1 cellular context compared by ENCODE assay signal in the genomic region with DNA sequence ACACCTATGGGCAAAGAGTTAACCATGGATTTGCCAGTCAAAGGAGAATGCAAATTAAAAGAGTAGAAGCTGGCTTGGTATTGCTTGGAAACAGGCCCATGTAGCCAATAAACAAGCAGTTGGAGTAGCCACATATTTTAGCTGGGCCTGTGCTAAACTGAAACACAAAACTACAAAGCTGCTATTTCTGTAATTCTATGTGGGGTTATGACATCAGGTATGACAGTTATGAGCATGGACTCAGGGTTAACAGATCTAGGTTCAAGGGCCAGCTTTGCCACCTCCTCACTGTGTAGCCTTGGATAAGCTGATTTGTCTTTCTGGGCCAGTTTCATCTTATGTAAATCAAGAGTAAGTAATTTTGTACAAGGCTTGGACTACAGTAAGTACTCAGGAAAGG.
TF ChIP-seq lines count a peak whose summit lies in the region.

No MANE protein-coding gene starts in this region.

TF ChIP-seq in GM23338, 12 proteins besides CTCF, POLR2A, EP300 and RAD21 (continued from another document):
- TF ChIP-seq, protein P1, sequence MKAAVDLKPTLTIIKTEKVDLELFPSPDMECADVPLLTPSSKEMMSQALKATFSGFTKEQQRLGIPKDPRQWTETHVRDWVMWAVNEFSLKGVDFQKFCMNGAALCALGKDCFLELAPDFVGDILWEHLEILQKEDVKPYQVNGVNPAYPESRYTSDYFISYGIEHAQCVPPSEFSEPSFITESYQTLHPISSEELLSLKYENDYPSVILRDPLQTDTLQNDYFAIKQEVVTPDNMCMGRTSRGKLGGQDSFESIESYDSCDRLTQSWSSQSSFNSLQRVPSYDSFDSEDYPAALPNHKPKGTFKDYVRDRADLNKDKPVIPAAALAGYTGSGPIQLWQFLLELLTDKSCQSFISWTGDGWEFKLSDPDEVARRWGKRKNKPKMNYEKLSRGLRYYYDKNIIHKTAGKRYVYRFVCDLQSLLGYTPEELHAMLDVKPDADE (IDR thresholded peaks at IDR 0.05): no peak
- TF ChIP-seq STAT1 (IDR thresholded peaks at IDR 0.05; ENCODE audit: unreplicated experiment): no peak
- TF ChIP-seq ZNF114 (CRISPR knock-in tag; IDR thresholded peaks at IDR 0.05): no peak
- TF ChIP-seq CREB1 (CRISPR knock-in tag; IDR thresholded peaks at IDR 0.05; ENCODE audit: low read depth): no peak
- TF ChIP-seq EZH2 (IDR thresholded peaks at IDR 0.05; ENCODE audit: low read depth, unreplicated experiment): no peak
- TF ChIP-seq, protein P2, sequence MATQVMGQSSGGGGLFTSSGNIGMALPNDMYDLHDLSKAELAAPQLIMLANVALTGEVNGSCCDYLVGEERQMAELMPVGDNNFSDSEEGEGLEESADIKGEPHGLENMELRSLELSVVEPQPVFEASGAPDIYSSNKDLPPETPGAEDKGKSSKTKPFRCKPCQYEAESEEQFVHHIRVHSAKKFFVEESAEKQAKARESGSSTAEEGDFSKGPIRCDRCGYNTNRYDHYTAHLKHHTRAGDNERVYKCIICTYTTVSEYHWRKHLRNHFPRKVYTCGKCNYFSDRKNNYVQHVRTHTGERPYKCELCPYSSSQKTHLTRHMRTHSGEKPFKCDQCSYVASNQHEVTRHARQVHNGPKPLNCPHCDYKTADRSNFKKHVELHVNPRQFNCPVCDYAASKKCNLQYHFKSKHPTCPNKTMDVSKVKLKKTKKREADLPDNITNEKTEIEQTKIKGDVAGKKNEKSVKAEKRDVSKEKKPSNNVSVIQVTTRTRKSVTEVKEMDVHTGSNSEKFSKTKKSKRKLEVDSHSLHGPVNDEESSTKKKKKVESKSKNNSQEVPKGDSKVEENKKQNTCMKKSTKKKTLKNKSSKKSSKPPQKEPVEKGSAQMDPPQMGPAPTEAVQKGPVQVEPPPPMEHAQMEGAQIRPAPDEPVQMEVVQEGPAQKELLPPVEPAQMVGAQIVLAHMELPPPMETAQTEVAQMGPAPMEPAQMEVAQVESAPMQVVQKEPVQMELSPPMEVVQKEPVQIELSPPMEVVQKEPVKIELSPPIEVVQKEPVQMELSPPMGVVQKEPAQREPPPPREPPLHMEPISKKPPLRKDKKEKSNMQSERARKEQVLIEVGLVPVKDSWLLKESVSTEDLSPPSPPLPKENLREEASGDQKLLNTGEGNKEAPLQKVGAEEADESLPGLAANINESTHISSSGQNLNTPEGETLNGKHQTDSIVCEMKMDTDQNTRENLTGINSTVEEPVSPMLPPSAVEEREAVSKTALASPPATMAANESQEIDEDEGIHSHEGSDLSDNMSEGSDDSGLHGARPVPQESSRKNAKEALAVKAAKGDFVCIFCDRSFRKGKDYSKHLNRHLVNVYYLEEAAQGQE (IDR thresholded peaks at IDR 0.05; ENCODE audit: unreplicated experiment): no peak
